Comparison of ENCODE assay signal across 1 cellular context in the genomic region with DNA sequence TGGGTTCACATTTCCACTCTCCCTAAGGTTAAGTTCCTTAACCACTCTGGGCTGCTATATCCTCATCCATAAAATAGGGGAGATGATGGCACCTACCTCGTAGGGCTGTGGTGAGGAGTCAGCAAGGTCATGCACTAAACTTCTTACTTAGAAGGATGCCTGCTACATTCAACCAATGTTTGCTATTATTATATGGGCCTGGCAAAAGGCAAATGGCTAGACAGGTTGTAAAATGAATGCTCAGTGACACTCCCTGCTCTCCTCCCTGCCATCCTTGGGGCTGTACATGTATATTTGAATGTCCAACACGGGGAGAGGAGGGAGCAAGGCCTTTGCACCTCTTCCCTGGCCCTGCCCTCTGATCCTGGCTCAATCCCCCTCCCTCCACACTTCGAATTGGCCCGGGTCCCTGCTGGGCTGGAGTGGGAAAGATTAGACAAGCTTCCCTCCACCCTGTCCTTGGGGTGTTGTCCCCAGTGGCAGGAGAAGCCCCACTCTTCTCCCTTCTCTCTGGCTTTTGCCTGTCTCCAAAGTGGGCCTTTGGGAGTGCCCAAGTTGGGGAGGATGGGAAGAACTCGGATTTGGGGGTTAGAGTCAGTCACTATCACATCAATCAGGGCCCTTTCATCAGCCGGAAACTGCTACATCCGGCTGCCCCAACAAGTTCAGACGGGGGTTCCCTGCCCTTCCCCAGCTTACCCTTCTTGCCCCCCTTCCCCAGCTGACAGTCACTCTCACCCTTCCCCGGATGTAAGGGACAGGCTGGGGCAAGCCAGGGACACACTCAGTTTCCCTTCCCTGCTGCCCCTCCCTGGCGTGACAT.
TF ChIP-seq lines count a peak whose summit lies in the region.

No MANE protein-coding gene starts in this region.

TF ChIP-seq in GM23338, 12 proteins besides CTCF, POLR2A, EP300 and RAD21 (continued from another document):
- TF ChIP-seq, protein P1, sequence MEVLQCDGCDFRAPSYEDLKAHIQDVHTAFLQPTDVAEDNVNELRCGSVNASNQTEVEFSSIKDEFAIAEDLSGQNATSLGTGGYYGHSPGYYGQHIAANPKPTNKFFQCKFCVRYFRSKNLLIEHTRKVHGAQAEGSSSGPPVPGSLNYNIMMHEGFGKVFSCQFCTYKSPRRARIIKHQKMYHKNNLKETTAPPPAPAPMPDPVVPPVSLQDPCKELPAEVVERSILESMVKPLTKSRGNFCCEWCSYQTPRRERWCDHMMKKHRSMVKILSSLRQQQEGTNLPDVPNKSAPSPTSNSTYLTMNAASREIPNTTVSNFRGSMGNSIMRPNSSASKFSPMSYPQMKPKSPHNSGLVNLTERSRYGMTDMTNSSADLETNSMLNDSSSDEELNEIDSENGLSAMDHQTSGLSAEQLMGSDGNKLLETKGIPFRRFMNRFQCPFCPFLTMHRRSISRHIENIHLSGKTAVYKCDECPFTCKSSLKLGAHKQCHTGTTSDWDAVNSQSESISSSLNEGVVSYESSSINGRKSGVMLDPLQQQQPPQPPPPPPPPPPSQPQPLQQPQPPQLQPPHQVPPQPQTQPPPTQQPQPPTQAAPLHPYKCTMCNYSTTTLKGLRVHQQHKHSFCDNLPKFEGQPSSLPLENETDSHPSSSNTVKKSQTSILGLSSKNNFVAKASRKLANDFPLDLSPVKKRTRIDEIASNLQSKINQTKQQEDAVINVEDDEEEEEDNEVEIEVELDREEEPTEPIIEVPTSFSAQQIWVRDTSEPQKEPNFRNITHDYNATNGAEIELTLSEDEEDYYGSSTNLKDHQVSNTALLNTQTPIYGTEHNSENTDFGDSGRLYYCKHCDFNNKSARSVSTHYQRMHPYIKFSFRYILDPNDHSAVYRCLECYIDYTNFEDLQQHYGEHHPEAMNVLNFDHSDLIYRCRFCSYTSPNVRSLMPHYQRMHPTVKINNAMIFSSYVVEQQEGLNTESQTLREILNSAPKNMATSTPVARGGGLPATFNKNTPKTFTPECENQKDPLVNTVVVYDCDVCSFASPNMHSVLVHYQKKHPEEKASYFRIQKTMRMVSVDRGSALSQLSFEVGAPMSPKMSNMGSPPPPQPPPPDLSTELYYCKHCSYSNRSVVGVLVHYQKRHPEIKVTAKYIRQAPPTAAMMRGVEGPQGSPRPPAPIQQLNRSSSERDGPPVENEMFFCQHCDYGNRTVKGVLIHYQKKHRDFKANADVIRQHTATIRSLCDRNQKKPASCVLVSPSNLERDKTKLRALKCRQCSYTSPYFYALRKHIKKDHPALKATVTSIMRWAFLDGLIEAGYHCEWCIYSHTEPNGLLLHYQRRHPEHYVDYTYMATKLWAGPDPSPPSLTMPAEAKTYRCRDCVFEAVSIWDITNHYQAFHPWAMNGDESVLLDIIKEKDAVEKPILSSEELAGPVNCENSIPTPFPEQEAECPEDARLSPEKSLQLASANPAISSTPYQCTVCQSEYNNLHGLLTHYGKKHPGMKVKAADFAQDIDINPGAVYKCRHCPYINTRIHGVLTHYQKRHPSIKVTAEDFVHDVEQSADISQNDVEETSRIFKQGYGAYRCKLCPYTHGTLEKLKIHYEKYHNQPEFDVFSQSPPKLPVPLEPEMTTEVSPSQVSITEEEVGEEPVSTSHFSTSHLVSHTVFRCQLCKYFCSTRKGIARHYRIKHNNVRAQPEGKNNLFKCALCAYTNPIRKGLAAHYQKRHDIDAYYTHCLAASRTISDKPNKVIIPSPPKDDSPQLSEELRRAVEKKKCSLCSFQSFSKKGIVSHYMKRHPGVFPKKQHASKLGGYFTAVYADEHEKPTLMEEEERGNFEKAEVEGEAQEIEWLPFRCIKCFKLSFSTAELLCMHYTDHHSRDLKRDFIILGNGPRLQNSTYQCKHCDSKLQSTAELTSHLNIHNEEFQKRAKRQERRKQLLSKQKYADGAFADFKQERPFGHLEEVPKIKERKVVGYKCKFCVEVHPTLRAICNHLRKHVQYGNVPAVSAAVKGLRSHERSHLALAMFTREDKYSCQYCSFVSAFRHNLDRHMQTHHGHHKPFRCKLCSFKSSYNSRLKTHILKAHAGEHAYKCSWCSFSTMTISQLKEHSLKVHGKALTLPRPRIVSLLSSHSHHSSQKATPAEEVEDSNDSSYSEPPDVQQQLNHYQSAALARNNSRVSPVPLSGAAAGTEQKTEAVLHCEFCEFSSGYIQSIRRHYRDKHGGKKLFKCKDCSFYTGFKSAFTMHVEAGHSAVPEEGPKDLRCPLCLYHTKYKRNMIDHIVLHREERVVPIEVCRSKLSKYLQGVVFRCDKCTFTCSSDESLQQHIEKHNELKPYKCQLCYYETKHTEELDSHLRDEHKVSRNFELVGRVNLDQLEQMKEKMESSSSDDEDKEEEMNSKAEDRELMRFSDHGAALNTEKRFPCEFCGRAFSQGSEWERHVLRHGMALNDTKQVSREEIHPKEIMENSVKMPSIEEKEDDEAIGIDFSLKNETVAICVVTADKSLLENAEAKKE (CRISPR knock-in tag; IDR thresholded peaks at IDR 0.05): no peak
- TF ChIP-seq, protein P2, sequence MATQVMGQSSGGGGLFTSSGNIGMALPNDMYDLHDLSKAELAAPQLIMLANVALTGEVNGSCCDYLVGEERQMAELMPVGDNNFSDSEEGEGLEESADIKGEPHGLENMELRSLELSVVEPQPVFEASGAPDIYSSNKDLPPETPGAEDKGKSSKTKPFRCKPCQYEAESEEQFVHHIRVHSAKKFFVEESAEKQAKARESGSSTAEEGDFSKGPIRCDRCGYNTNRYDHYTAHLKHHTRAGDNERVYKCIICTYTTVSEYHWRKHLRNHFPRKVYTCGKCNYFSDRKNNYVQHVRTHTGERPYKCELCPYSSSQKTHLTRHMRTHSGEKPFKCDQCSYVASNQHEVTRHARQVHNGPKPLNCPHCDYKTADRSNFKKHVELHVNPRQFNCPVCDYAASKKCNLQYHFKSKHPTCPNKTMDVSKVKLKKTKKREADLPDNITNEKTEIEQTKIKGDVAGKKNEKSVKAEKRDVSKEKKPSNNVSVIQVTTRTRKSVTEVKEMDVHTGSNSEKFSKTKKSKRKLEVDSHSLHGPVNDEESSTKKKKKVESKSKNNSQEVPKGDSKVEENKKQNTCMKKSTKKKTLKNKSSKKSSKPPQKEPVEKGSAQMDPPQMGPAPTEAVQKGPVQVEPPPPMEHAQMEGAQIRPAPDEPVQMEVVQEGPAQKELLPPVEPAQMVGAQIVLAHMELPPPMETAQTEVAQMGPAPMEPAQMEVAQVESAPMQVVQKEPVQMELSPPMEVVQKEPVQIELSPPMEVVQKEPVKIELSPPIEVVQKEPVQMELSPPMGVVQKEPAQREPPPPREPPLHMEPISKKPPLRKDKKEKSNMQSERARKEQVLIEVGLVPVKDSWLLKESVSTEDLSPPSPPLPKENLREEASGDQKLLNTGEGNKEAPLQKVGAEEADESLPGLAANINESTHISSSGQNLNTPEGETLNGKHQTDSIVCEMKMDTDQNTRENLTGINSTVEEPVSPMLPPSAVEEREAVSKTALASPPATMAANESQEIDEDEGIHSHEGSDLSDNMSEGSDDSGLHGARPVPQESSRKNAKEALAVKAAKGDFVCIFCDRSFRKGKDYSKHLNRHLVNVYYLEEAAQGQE (IDR thresholded peaks at IDR 0.05; ENCODE audit: unreplicated experiment): no peak
- TF ChIP-seq CREB1 (CRISPR knock-in tag; IDR thresholded peaks at IDR 0.05; ENCODE audit: low read depth): no peak
- no peak for TF ChIP-seq NANOG (IDR thresholded peaks at IDR 0.05; ENCODE audit: borderline replicate concordance)
- no peak for TF ChIP-seq POLR2AphosphoS5 (IDR thresholded peaks at IDR 0.05; ENCODE audit: low read depth)
- no peak for TF ChIP-seq ZNF331 (CRISPR knock-in tag; IDR thresholded peaks at IDR 0.05; ENCODE audit: low read depth)
- no peak for TF ChIP-seq JUNB (IDR thresholded peaks at IDR 0.05; ENCODE audit: unreplicated experiment)
- no peak for TF ChIP-seq EZH2 (IDR thresholded peaks at IDR 0.05; ENCODE audit: low read depth, unreplicated experiment)
- TF ChIP-seq STAT1 (IDR thresholded peaks at IDR 0.05; ENCODE audit: unreplicated experiment): no peak
